In the genomic region with DNA sequence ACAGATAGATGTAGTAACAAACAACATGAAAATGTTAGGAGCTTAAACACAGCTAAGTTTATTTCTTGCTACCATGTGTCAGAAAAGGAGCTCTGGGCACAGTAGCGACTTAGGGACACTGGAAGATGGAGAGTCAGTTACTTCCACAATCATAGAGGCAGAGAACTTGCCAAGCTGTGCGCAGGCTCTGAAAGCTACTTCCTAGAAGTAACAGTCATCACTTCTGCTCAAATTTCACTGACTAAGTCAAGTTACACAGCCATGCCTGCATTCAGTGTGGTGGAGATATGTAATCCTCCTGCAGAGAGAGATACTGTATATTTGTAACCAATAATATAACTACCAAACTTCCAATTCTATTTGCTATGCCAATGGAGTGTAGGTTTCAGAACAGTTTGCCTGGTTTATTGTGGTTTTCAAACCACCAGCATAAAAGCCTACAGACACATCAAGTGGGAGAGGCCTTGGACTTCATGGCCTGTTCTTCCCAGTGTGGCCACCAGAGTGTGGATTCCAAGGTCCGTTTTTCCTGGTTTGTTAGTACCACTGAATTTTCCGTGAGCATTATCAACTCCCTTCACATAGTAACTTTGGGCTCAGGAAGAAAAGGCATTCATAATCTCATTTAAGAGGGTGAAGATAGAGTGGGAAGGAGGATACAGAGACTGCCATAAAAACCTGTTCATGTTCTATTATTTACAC, we compare ENCODE assay signal across 16 cellular contexts.
DNase-seq lines count a peak whose midpoint lies in the region; ATAC-seq and TF ChIP-seq lines count a peak whose summit lies in the region.
"Had no signal": no experiment of that assay in that cellular context is flagged by ENCODE, and none has a peak within 500 bp of the region (broad histone marks: within the 10 kb centered on the region; RNA-seq: fewer than 3 reads in every experiment).

No MANE protein-coding gene starts in this region.

- no peaks in the 10 kb centered on the region for H3K9me3 ChIP-seq in heart right ventricle
- H3K9me3 ChIP-seq: adrenal gland, pancreas, spleen had no signal

- no peak overlapping the region for H3K27ac Mint-ChIP-seq in WTC11
- no peak overlapping the region for H3K27ac Mint-ChIP-seq in glutamatergic neuron (ENCODE audit: unreplicated experiment)
- H3K27ac Mint-ChIP-seq in type B pancreatic cell, result no peak overlapping the region
- H3K27ac Mint-ChIP-seq: T-helper 17 cell had no signal

- whole genome bisulfite sequencing in heart right ventricle, 2 donors, result 89 to 90% methylated on average over 4 of the region's 4 CpGs
- WGBS in lower leg skin, 2 donors, result 88 to 90% methylated on average over 4 of the region's 4 CpGs

- H3K36me3 ChIP-seq in heart right ventricle, result no peaks in the 10 kb centered on the region
- H3K36me3 ChIP-seq: adrenal gland, pancreas, spleen had no signal

- TF ChIP-seq CTCF in heart right ventricle (IDR thresholded peaks at IDR 0.05) (no peak), WTC11 (IDR thresholded peaks at IDR 0.05) (no peak), glutamatergic neuron (IDR thresholded peaks at IDR 0.05; ENCODE audit: partially characterized antibody, unreplicated experiment) (peak; percentile 38), type B pancreatic cell (conservative IDR thresholded peaks at IDR 0.05) (peak; percentile 55), lower leg skin (IDR thresholded peaks at IDR 0.05) (no peak)

- no peak overlapping the region for H3K27ac ChIP-seq in heart right ventricle
- H3K27ac ChIP-seq: adrenal gland, pancreas, spleen had no signal

- CTCF ChIA-PET in WTC11 (lab: Charles Lee), result no interaction called here

- H3K4me1 ChIP-seq in heart right ventricle, result peaks cover 0 to 9% (median 0%) of the 10 kb centered on the region in 9 donors
- H3K4me1 ChIP-seq: pancreas had no signal

- H3K27me3 Mint-ChIP-seq in WTC11 (ENCODE audit: low read depth) (no peaks in the 10 kb centered on the region), glutamatergic neuron (ENCODE audit: unreplicated experiment) (peaks cover 4% of the 10 kb centered on the region), type B pancreatic cell (no peaks in the 10 kb centered on the region)
- H3K27me3 Mint-ChIP-seq: T-helper 17 cell had no signal

- H3K9me3 Mint-ChIP-seq in WTC11 (no peaks in the 10 kb centered on the region), glutamatergic neuron (ENCODE audit: unreplicated experiment) (peaks cover 2% of the 10 kb centered on the region), type B pancreatic cell (no peaks in the 10 kb centered on the region)

- H3K36me3 Mint-ChIP-seq in WTC11 (no peaks in the 10 kb centered on the region), glutamatergic neuron (ENCODE audit: unreplicated experiment) (no peaks in the 10 kb centered on the region), type B pancreatic cell (no peaks in the 10 kb centered on the region)

- H3K4me1 Mint-ChIP-seq in WTC11, result 0 out of 2 replicates have a peak, but pooled peaks cover 2% of the 10 kb centered on the region
- peaks cover 3% of the 10 kb centered on the region for H3K4me1 Mint-ChIP-seq in glutamatergic neuron (ENCODE audit: low read depth, unreplicated experiment)
- peaks cover 19% of the 10 kb centered on the region for H3K4me1 Mint-ChIP-seq in type B pancreatic cell (ENCODE audit: unreplicated experiment)

- peak; percentile 15 for DNase-seq in left cardiac atrium
- no peak for DNase-seq in heart right ventricle
- DNase-seq in WTC11 (ENCODE audit: low spot score), result peak; percentile 12
- no peak for DNase-seq in glutamatergic neuron
- no peak for DNase-seq in type B pancreatic cell (ENCODE audit: extremely low spot score, unreplicated experiment)
- no peak for DNase-seq in lower leg skin (ENCODE audit: low spot score in 2 of 2)
- DNase-seq: activated CD4-positive, alpha-beta T cell treated with anti-CD3 and anti-CD28 coated beads, Interleukin-2, amount 50 U/mL, for 4 hours; adrenal gland; Kasumi-1; NCI-H1694; pancreas; RPMI8226; spleen; T-helper 17 cell had no signal

- no peak for ATAC-seq in left cardiac atrium
- ATAC-seq in heart right ventricle, result no peak
- peak; percentile 80 for ATAC-seq in WTC11
- ATAC-seq in esophagus mucosa, result no peak
- ATAC-seq in activated CD4-positive, CD25-positive, alpha-beta regulatory T cell treated with anti-CD3 and anti-CD28 coated beads, Interleukin-2, amount 50 U/mL, for 24 hours, result no peak
- ATAC-seq: T-helper 17 cell had no signal

- TF ChIP-seq POLR2A in lower leg skin (IDR thresholded peaks at IDR 0.05), result no peak

- H3K27me3 ChIP-seq in heart right ventricle, result no peaks in the 10 kb centered on the region
- H3K27me3 ChIP-seq: adrenal gland, pancreas, spleen had no signal

- no peak overlapping the region for H3K4me3 Mint-ChIP-seq in WTC11
- no peak overlapping the region for H3K4me3 Mint-ChIP-seq in glutamatergic neuron (ENCODE audit: unreplicated experiment)
- H3K4me3 Mint-ChIP-seq in type B pancreatic cell, result no peak overlapping the region
- H3K4me3 Mint-ChIP-seq: T-helper 17 cell had no signal

- POLR2A ChIA-PET in WTC11 (lab: Charles Lee), result interaction anchor here (0.6 kb wide), 1 partner anchor 32 kb away, joined by 3 read pairs; no protein-coding TSS in a partner anchor

- H3K4me3 ChIP-seq in heart right ventricle, result no peak overlapping the region
- no peak overlapping the region for H3K4me3 ChIP-seq in lower leg skin (ENCODE audit: low read depth, poor library complexity, severe bottlenecking)
- H3K4me3 ChIP-seq: adrenal gland, pancreas, spleen had no signal

- intact Hi-C loops in left cardiac atrium (cut with DNase I), result no loop called here
- intact Hi-C loops in heart right ventricle (cut with DNase I), result no loop called here
- intact Hi-C loops in lower leg skin (cut with DNase I; ENCODE audit: low total_unique reads), result no loop called here

TF ChIP-seq in WTC11, 78 proteins besides CTCF, POLR2A, EP300 and RAD21 (continues in another document):
- TF ChIP-seq, protein P1, sequence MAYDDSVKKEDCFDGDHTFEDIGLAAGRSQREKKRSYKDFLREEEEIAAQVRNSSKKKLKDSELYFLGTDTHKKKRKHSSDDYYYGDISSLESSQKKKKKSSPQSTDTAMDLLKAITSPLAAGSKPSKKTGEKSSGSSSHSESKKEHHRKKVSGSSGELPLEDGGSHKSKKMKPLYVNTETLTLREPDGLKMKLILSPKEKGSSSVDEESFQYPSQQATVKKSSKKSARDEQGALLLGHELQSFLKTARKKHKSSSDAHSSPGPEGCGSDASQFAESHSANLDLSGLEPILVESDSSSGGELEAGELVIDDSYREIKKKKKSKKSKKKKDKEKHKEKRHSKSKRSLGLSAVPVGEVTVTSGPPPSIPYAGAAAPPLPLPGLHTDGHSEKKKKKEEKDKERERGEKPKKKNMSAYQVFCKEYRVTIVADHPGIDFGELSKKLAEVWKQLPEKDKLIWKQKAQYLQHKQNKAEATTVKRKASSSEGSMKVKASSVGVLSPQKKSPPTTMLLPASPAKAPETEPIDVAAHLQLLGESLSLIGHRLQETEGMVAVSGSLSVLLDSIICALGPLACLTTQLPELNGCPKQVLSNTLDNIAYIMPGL (CRISPR knock-in tag; IDR thresholded peaks at IDR 0.05), result no peak
- TF ChIP-seq ERG (CRISPR knock-in tag; IDR thresholded peaks at IDR 0.05) (no peak), GTF2I (CRISPR knock-in tag; conservative IDR thresholded peaks at IDR 0.05) (no peak), SMAD4 (CRISPR knock-in tag; IDR thresholded peaks at IDR 0.05) (no peak), GABPB1 (CRISPR knock-in tag; IDR thresholded peaks at IDR 0.05) (no peak), ZNF425 (CRISPR knock-in tag; conservative IDR thresholded peaks at IDR 0.05) (no peak)

Comparison
In these comparisons a context has a peak if more than half of its experiments do, and no peak if none do; other contexts are left out.
1. DNase-seq: peak in left cardiac atrium (single experiment) and WTC11 (single experiment); none in heart right ventricle (0 of 2), glutamatergic neuron (single experiment), type B pancreatic cell (single experiment) and lower leg skin (0 of 2).
2. CTCF ChIP-seq: peak in glutamatergic neuron (single experiment) and type B pancreatic cell (single experiment); none in heart right ventricle (0 of 9), WTC11 (single experiment) and lower leg skin (0 of 3).